In genomic region chr14:94738786-94739185, GRCh38 we compare ENCODE assay signal across 21 cellular contexts. TPM values are rescaled to one million over a fixed set of nuclear protein-coding genes. Genes with fewer than 3 reads are reported as not detected.
DNase-seq lines count a peak whose midpoint lies in the region; ATAC-seq and TF ChIP-seq lines count a peak whose summit lies in the region.
"Had no signal": no experiment of that assay in that cellular context is flagged by ENCODE, and none has a peak within 500 bp of the region (broad histone marks: within the 10 kb centered on the region; RNA-seq: fewer than 3 reads in every experiment).

No MANE protein-coding gene starts in this region.

- peak overlapping the region; percentile 58 for H3K4me2 ChIP-seq in osteoblast (ENCODE audit: insufficient read depth, low read length)
- H3K4me2 ChIP-seq in GM23338 = no peak overlapping the region
- H3K4me2 ChIP-seq: SK-N-SH had no signal

- H3K27me3 ChIP-seq in osteoblast (ENCODE audit: insufficient read depth, low read length) (no peaks in the 10 kb centered on the region), GM23338 (ENCODE audit: insufficient read depth) (no peaks in the 10 kb centered on the region)

- H3K4me1 ChIP-seq in osteoblast (ENCODE audit: insufficient read depth, low read length) = peaks cover 9% of the 10 kb centered on the region
- H3K4me1 ChIP-seq in GM23338 (ENCODE audit: insufficient read depth) = no peaks in the 10 kb centered on the region

- H2AFZ ChIP-seq in osteoblast (ENCODE audit: low read length) = no peak overlapping the region
- no peak overlapping the region for H2AFZ ChIP-seq in GM23338

- H3K27ac ChIP-seq in osteoblast (ENCODE audit: low read depth, low read length) (no peak overlapping the region), GM23338 (ENCODE audit: low read depth) (no peak overlapping the region)

- H3K4me3 ChIP-seq in choroid plexus epithelial cell (ENCODE audit: low read depth, low read length) (no peak overlapping the region), osteoblast (ENCODE audit: insufficient read depth, low read length) (peak overlapping the region; percentile 7), GM23338 (no peak overlapping the region)

- H3K36me3 ChIP-seq in osteoblast (ENCODE audit: insufficient read depth, low read length) = no peaks in the 10 kb centered on the region
- H3K36me3 ChIP-seq in GM23338 (ENCODE audit: insufficient read depth) = no peaks in the 10 kb centered on the region

- no peaks in the 10 kb centered on the region for H3K9me3 ChIP-seq in osteoblast (ENCODE audit: low read depth, low read length)
- H3K9me3 ChIP-seq: SK-N-SH had no signal

- no peaks in the 10 kb centered on the region for H3F3A ChIP-seq in GM23338 (replicated peaks; ENCODE audit: low read depth)

- no peak for TF ChIP-seq CTCF in choroid plexus epithelial cell (conservative IDR thresholded peaks at IDR 0.05; ENCODE audit: low read depth, low read length)
- TF ChIP-seq CTCF in osteoblast (IDR thresholded peaks at IDR 0.05; ENCODE audit: extremely low read depth, low read depth, low read length) = no peak
- TF ChIP-seq CTCF in GM23338 (conservative IDR thresholded peaks at IDR 0.05; ENCODE audit: low read depth in 2 of 2) = no peak

- no peak for ATAC-seq in GM23338
- ATAC-seq in GM21737 (IDR thresholded peaks at IDR 0.05; ENCODE audit: unreplicated experiment) = no peak
- ATAC-seq: T-cell had no signal

- no peaks in the 10 kb centered on the region for H3K36me3 Mint-ChIP-seq in GM23338 (ENCODE audit: low read depth)
- H3K36me3 Mint-ChIP-seq: CD4-positive, alpha-beta memory T cell; T-cell had no signal

- no peaks in the 10 kb centered on the region for H3K9me2 ChIP-seq in GM23338 (ENCODE audit: insufficient read depth)
- H3K9me2 ChIP-seq: SK-N-SH had no signal

- H3K79me2 ChIP-seq in osteoblast (ENCODE audit: insufficient read depth, low read length) (no peaks in the 10 kb centered on the region), GM23338 (replicated peaks; ENCODE audit: insufficient read depth) (no peaks in the 10 kb centered on the region)

- H3K27me3 Mint-ChIP-seq in GM23338 (ENCODE audit: insufficient read depth, low read depth, poor library complexity) = peaks cover 2% of the 10 kb centered on the region

- no peaks in the 10 kb centered on the region for H3K9me3 Mint-ChIP-seq in GM23338
- H3K9me3 Mint-ChIP-seq: T-cell had no signal

- DNase-seq in ELR (ENCODE audit: low read depth) (peak; percentile 34), M059J (ENCODE audit: low read depth) (peak; percentile 1), choroid plexus epithelial cell (ENCODE audit: low read depth) (peak; percentile 39), osteoblast (ENCODE audit: insufficient read length, low spot score, missing footprints) (peak; percentile 83), SHP77 (lab: John Stamatoyannopoulos, UW) (no peak), islet precursor cell (no peak), GM23338 (ENCODE audit: low spot score) (no peak)
- DNase-seq: CD4-positive, alpha-beta memory T cell; DMS79; GDM1; HFFc6; NCI-H1417 treated with DMSO at 0.1 percent for 48 hours; NCI-H2029; NCI-H2171 treated with DMSO at 0.1 percent for 48 hours; NCI-H510A; NCI-H82; SK-N-SH; T-cell had no signal

- H3K27ac Mint-ChIP-seq in GM23338 = no peak overlapping the region
- H3K27ac Mint-ChIP-seq: CD4-positive, alpha-beta memory T cell; HFFc6; T-cell had no signal

- no peak overlapping the region for H3K4me3 Mint-ChIP-seq in GM23338
- H3K4me3 Mint-ChIP-seq: CD4-positive, alpha-beta memory T cell; HFFc6; T-cell had no signal

- no peaks in the 10 kb centered on the region for H3K4me1 Mint-ChIP-seq in GM23338
- H3K4me1 Mint-ChIP-seq: T-cell had no signal

- H4K20me1 ChIP-seq in osteoblast (ENCODE audit: insufficient read depth, low read length) (no peaks in the 10 kb centered on the region), GM23338 (replicated peaks; ENCODE audit: insufficient read depth) (no peaks in the 10 kb centered on the region)

TF ChIP-seq in GM23338, 12 proteins besides CTCF, POLR2A, EP300 and RAD21 (continues in another document):
- TF ChIP-seq STAT1 (IDR thresholded peaks at IDR 0.05; ENCODE audit: unreplicated experiment) (no peak), JUNB (IDR thresholded peaks at IDR 0.05; ENCODE audit: unreplicated experiment) (no peak), REST (IDR thresholded peaks at IDR 0.05; ENCODE audit: unreplicated experiment) (no peak)

RNA-seq across cellular contexts. Expression of gene GSC, which starts 31.1 kb away (rescaled TPM):
- 0.25 TPM in 1 of 2 replicates, not detected in the other for total RNA-seq in M059J (2014; rRNA removed; shearing (Covaris generic))
- 9.4 and 10.6 TPM in 2 replicates for total RNA-seq in osteoblast
- 0.97 TPM in 1 of 2 replicates, not detected in the other for total RNA-seq in GM23338 (2014; rRNA removed; shearing (Covaris generic))
- polyA plus RNA-seq in GM23338 (2016; fragmentation: Nextera tagmentation; extraction: Ambion mirVana) = 0.27 and 0.35 TPM in 2 replicates
- total RNA-seq: HFFc6 had no signal
- polyA plus RNA-seq: AG04450; BJ; CD4-positive, alpha-beta memory T cell had no signal

Comparison
In these comparisons a context has a peak if more than half of its experiments do, and no peak if none do; other contexts are left out.
1. DNase-seq: peak in ELR (single experiment), M059J (single experiment), choroid plexus epithelial cell (single experiment) and osteoblast (single experiment); none in SHP77 (0 of 2), islet precursor cell (single experiment) and GM23338 (single experiment).